In the genomic region with DNA sequence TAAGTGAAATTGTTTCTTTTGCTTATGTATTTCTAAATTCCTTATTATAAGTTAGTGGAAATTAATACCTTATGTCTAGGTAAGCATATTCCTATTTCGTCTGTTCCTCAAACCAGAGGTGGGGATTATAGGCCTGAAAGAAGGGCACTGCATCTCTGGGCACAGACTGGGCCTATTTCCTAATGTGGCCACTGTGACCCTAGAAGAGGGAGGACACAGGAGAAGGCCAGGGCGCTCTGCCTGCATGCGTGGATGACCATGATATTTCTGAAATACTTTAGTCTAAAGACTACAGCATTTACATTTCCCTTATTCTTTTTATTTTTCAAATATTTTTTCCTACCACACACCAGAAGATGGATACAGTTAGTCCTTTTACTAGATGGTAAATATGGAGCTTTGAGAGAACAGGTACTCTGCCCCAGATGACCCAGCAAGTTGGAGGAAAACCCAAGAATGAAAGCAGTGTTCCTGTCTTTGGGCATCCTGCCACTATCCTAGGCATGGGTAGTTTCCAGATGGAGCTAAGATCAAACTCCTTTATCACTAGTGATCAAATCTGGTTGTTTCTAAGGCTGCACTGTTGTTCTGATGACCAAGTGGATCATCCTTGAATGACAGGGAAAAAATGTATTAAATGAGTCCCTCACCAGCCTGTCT, we compare ENCODE assay signal across 12 cellular contexts. TPM values are rescaled to one million over a fixed set of nuclear protein-coding genes. Genes with fewer than 3 reads are reported as not detected.
DNase-seq lines count a peak whose midpoint lies in the region; ATAC-seq, FAIRE-seq and TF ChIP-seq lines count a peak whose summit lies in the region.
"Had no signal": no experiment of that assay in that cellular context is flagged by ENCODE, and none has a peak within 500 bp of the region (broad histone marks: within the 10 kb centered on the region; RNA-seq: fewer than 3 reads in every experiment).

No MANE protein-coding gene starts in this region.

- BruUV-seq in Caco-2 (replicated peaks; lab: Mats Ljungman, UMichigan): TSS peak; percentile 96

- CTCF ChIA-PET in Caco-2 (lab: Charles Lee): interaction anchor here (1.0 to 3.1 kb wide), 3 partner anchors 36 to 86 kb away, joined by 3 to 28 read pairs (median 5); no protein-coding TSS in a partner anchor

- H3K4me1 Mint-ChIP-seq in Caco-2 (ENCODE audit: low read depth, unreplicated experiment) (peaks cover 63% of the 10 kb centered on the region), astrocyte (ENCODE audit: low read depth, unreplicated experiment) (peaks cover 84% of the 10 kb centered on the region)

- POLR2A ChIA-PET in Caco-2 (lab: Charles Lee): interaction anchor here (0.8 to 1.9 kb wide), 7 partner anchors 9 to 446 kb away, joined by 3 to 12 read pairs (median 4); partner anchors contain the start of gene RUSC2

- H3K9me3 ChIP-seq in Caco-2: no peaks in the 10 kb centered on the region
- no peaks in the 10 kb centered on the region for H3K9me3 ChIP-seq in astrocyte (ENCODE audit: insufficient read depth, low read depth, low read length)
- H3K9me3 ChIP-seq in gastrocnemius medialis: no peaks in the 10 kb centered on the region
- H3K9me3 ChIP-seq: BLaER1 treated with 17β-estradiol and CSF1 and Interleukin-3, amounts not matched to agents 10 nM and 100 nM had no signal

- H3K27ac ChIP-seq in astrocyte (ENCODE audit: low read depth, low read length) (peak overlapping the region; percentile 96), gastrocnemius medialis (peak overlapping the region; percentile 86 to 95 (median 89))
- H3K27ac ChIP-seq: BLaER1 treated with 17β-estradiol and CSF1 and Interleukin-3, amounts not matched to agents 10 nM and 100 nM had no signal

- TF ChIP-seq CTCF in Caco-2 (IDR thresholded peaks at IDR 0.05; ENCODE audit: insufficient read depth in 1 of 2, low read depth in 1 of 2, low read length in 1 of 2, severe bottlenecking in 1 of 2, unreplicated experiment in 1 of 2): no peak
- TF ChIP-seq CTCF in astrocyte (IDR thresholded peaks at IDR 0.05; ENCODE audit: insufficient read depth, low read depth, low read length): no peak
- TF ChIP-seq CTCF in gastrocnemius medialis (IDR thresholded peaks at IDR 0.05 in 4 of 5, conservative IDR thresholded peaks at IDR 0.05 in 1 of 5): no peak

- no peaks in the 10 kb centered on the region for H3K9me3 Mint-ChIP-seq in Caco-2 (ENCODE audit: unreplicated experiment)
- no peaks in the 10 kb centered on the region for H3K9me3 Mint-ChIP-seq in astrocyte (ENCODE audit: unreplicated experiment)
- H3K9me3 Mint-ChIP-seq: T-helper 1 cell treated with Interleukin-12 subunit alpha and Interleukin-12 subunit beta and Interleukin-4 antibody, amounts not matched to agents 30 μg/mL and 1 μg/mL, for 36 hours had no signal

- H3K4me3 Mint-ChIP-seq in Caco-2 (ENCODE audit: unreplicated experiment): peak overlapping the region; percentile 22
- H3K4me3 Mint-ChIP-seq in astrocyte (ENCODE audit: unreplicated experiment): peak overlapping the region; percentile 9
- H3K4me3 Mint-ChIP-seq: T-helper 1 cell treated with Interleukin-12 subunit alpha and Interleukin-12 subunit beta and Interleukin-4 antibody, amounts not matched to agents 30 μg/mL and 1 μg/mL, for 36 hours had no signal

- TF ChIP-seq POLR2A in gastrocnemius medialis (IDR thresholded peaks at IDR 0.05): no peak

- H3K27ac Mint-ChIP-seq in Caco-2 (ENCODE audit: unreplicated experiment): peak overlapping the region; percentile 81
- peak overlapping the region; percentile 100 for H3K27ac Mint-ChIP-seq in astrocyte (ENCODE audit: unreplicated experiment)
- H3K27ac Mint-ChIP-seq: T-helper 1 cell treated with Interleukin-12 subunit alpha and Interleukin-12 subunit beta and Interleukin-4 antibody, amounts not matched to agents 30 μg/mL and 1 μg/mL, for 36 hours had no signal

- H3K36me3 Mint-ChIP-seq in Caco-2 (ENCODE audit: insufficient read depth, unreplicated experiment) (peaks cover 6% of the 10 kb centered on the region), astrocyte (ENCODE audit: low read depth, unreplicated experiment) (peaks cover 6% of the 10 kb centered on the region)

- H3K36me3 ChIP-seq in Caco-2 (ENCODE audit: control insufficient read depth, insufficient read depth, low read length): no peaks in the 10 kb centered on the region
- H3K36me3 ChIP-seq in astrocyte (ENCODE audit: insufficient read depth, low read length): no peaks in the 10 kb centered on the region
- H3K36me3 ChIP-seq in gastrocnemius medialis: no peaks in the 10 kb centered on the region

- H3K4me1 ChIP-seq in Caco-2 (peaks cover 67% of the 10 kb centered on the region), astrocyte (ENCODE audit: insufficient read depth, low read length) (peaks cover 76% of the 10 kb centered on the region), gastrocnemius medialis (peaks cover 93 to 96% of the 10 kb centered on the region in 2 donors)

- H3K27me3 ChIP-seq in Caco-2 (replicated peaks; ENCODE audit: control insufficient read depth, insufficient read depth, low read length) (no peaks in the 10 kb centered on the region), astrocyte (ENCODE audit: insufficient read depth, low read length) (no peaks in the 10 kb centered on the region), gastrocnemius medialis (no peaks in the 10 kb centered on the region)
- H3K27me3 ChIP-seq: BLaER1 treated with 17β-estradiol and CSF1 and Interleukin-3, amounts not matched to agents 10 nM and 100 nM had no signal

- H3K9ac ChIP-seq in astrocyte (ENCODE audit: low read length): peak overlapping the region; percentile 72
- H3K9ac ChIP-seq: BLaER1 treated with 17β-estradiol and CSF1 and Interleukin-3, amounts not matched to agents 10 nM and 100 nM had no signal

- peaks cover 62% of the 10 kb centered on the region for H3K79me2 ChIP-seq in astrocyte (ENCODE audit: insufficient read depth, low read length)

- H2AFZ ChIP-seq in astrocyte (ENCODE audit: low read depth, low read length): no peak overlapping the region

- H4K20me1 ChIP-seq in astrocyte (ENCODE audit: insufficient read depth, low read length): no peaks in the 10 kb centered on the region

- H3K4me2 ChIP-seq in astrocyte (ENCODE audit: low read length): peak overlapping the region; percentile 73

- H3K27me3 Mint-ChIP-seq in Caco-2 (ENCODE audit: insufficient read depth, unreplicated experiment): no peaks in the 10 kb centered on the region
- H3K27me3 Mint-ChIP-seq in astrocyte (ENCODE audit: low read depth, unreplicated experiment): no peaks in the 10 kb centered on the region

- DNase-seq in Caco-2: no peak
- no peak for DNase-seq in astrocyte (ENCODE audit: low read depth)
- DNase-seq in left lobe of liver (ENCODE audit: low spot score): peak; percentile 55
- peak in 1 of 2 donors; percentile 73 for DNase-seq in gastrocnemius medialis
- DNase-seq in HCEC 1CT: no peak
- no peak for DNase-seq in H4 (ENCODE audit: low spot score)
- no peak for DNase-seq in NCI-H1694 treated with DMSO at 0.1 percent for 48 hours (lab: John Stamatoyannopoulos, UW)
- DNase-seq in OCI-M2 (lab: John Stamatoyannopoulos, UW; ENCODE audit: unreplicated experiment): no peak
- DNase-seq: NCI-H524; stimulated activated CD8-positive, alpha-beta memory T cell treated with anti-CD3 and anti-CD28 coated beads, Interleukin-4, amount 100 ng/mL, for 48 hours had no signal

- in situ Hi-C loops in gastrocnemius medialis (cut with MboI; ENCODE audit: low sequenced_read_pairs in 4 of 4): no loop called here

- no peak overlapping the region for H3K4me3 ChIP-seq in Caco-2 (ENCODE audit: low read depth, low read length)
- H3K4me3 ChIP-seq in astrocyte (ENCODE audit: insufficient read depth, low read depth, low read length): no peak overlapping the region
- H3K4me3 ChIP-seq in gastrocnemius medialis: no peak overlapping the region
- H3K4me3 ChIP-seq: BLaER1 treated with 17β-estradiol and CSF1 and Interleukin-3, amounts not matched to agents 10 nM and 100 nM had no signal

- intact Hi-C loops in Caco-2 (cut with micrococcal nuclease; ENCODE audit: unreplicated experiment): loop anchor here (1.0 kb wide), 1 partner anchor 28 kb away; no protein-coding TSS in a partner anchor
- intact Hi-C loops in gastrocnemius medialis (cut with DNase I; ENCODE audit: low total_unique reads): loop anchor here (2.0 kb wide), 1 partner anchor 525 kb away; no protein-coding TSS in a partner anchor

- ATAC-seq in left lobe of liver (peak; percentile 84), gastrocnemius medialis (peak in 1 of 2 donors; percentile 23)

- FAIRE-seq in astrocyte (lab: Jason Lieb, UNC): no peak

RNA-seq across cellular contexts. Expression of gene RUSC2, which starts 27.8 kb away (rescaled TPM):
- total RNA-seq in Caco-2 (2022) (13.0 and 13.5 TPM in 2 replicates), astrocyte (63.8 and 67.4 TPM in 2 replicates), left lobe of liver (9.1 TPM), gastrocnemius medialis (100 to 1,000 TPM in 1 of 4 donors, 10 to 100 TPM in 3; 20.8 to 166 (median 45.7) TPM)
- total RNA-seq in H4 (2014; rRNA removed; shearing (Covaris generic)): 6.2 and 8.7 TPM in 2 replicates
